In genomic region chr18:58865714-58866113, GRCh38 we compare ENCODE assay signal across 11 cellular contexts. TPM values are rescaled to one million over a fixed set of nuclear protein-coding genes. Genes with fewer than 3 reads are reported as not detected.
DNase-seq lines count a peak whose midpoint lies in the region; ATAC-seq and TF ChIP-seq lines count a peak whose summit lies in the region.
"Had no signal": no experiment of that assay in that cellular context is flagged by ENCODE, and none has a peak within 500 bp of the region (broad histone marks: within the 10 kb centered on the region; RNA-seq: fewer than 3 reads in every experiment).

No MANE protein-coding gene starts in this region.

- no peak for ATAC-seq in GM21737 (IDR thresholded peaks at IDR 0.05; ENCODE audit: unreplicated experiment)
- ATAC-seq: activated naive CD8-positive, alpha-beta T cell treated with anti-CD3 and anti-CD28 coated beads, Interleukin-2, amount 50 U/mL, for 24 hours had no signal

- H3K9ac ChIP-seq in skeletal muscle tissue (ENCODE audit: low read depth in 1 of 3, low read length in 3 of 3) = peak overlapping the region in 1 of 3 donors; percentile 51

- H3K36me3 Mint-ChIP-seq in glutamatergic neuron (ENCODE audit: unreplicated experiment) = peaks cover 24% of the 10 kb centered on the region

- H3K27me3 Mint-ChIP-seq in glutamatergic neuron (ENCODE audit: unreplicated experiment) = peaks cover 18% of the 10 kb centered on the region

- H4K20me1 ChIP-seq in DOHH2 (ENCODE audit: control insufficient read depth, insufficient read depth, low read depth, low read length) = no peaks in the 10 kb centered on the region

- peaks cover 3% of the 10 kb centered on the region for H3F3A ChIP-seq in DOHH2 (ENCODE audit: control insufficient read depth, insufficient read depth)

- no peak for TF ChIP-seq CTCF in DOHH2 (IDR thresholded peaks at IDR 0.05; ENCODE audit: low read depth, low read length, poor library complexity, severe bottlenecking)
- no peak for TF ChIP-seq CTCF in VCaP (conservative IDR thresholded peaks at IDR 0.05)
- TF ChIP-seq CTCF in glutamatergic neuron (IDR thresholded peaks at IDR 0.05; ENCODE audit: partially characterized antibody, unreplicated experiment) = no peak

- H3K27ac ChIP-seq in DOHH2 (ENCODE audit: low read depth, low read length) = no peak overlapping the region
- H3K27ac ChIP-seq in VCaP = peak overlapping the region; percentile 36; the same call in 1 of the 2 replicates
- peak overlapping the region; percentile 87 for H3K27ac ChIP-seq in skeletal muscle tissue (ENCODE audit: low read depth, low read length)

- peak overlapping the region; percentile 99 for H3K27ac Mint-ChIP-seq in glutamatergic neuron (ENCODE audit: unreplicated experiment)
- H3K27ac Mint-ChIP-seq: activated naive CD8-positive, alpha-beta T cell treated with anti-CD3 and anti-CD28 coated beads, Interleukin-2, amount 50 U/mL, for 24 hours had no signal

- H3K4me1 Mint-ChIP-seq in glutamatergic neuron (ENCODE audit: low read depth, unreplicated experiment) = peaks cover 60% of the 10 kb centered on the region

- H3K4me3 ChIP-seq in DOHH2 (ENCODE audit: low read length) = peak overlapping the region; percentile 78
- H3K4me3 ChIP-seq in skeletal muscle tissue (ENCODE audit: low read length in 3 of 3) = peak overlapping the region in 1 of 3 donors; percentile 61

- H3K4me2 ChIP-seq in DOHH2 (ENCODE audit: low read length) = peak overlapping the region; percentile 77

- H3K36me3 ChIP-seq in DOHH2 (ENCODE audit: control insufficient read depth, low read length) (peaks cover 59% of the 10 kb centered on the region), skeletal muscle tissue (ENCODE audit: control insufficient read depth in 3 of 3, insufficient read depth in 3 of 3, low read length in 3 of 3) (peaks cover 18 to 20% (median 18%) of the 10 kb centered on the region in 3 donors)

- H3K79me2 ChIP-seq in DOHH2 (ENCODE audit: control insufficient read depth, low read length) = peaks cover 75% of the 10 kb centered on the region

- no peaks in the 10 kb centered on the region for H3K27me3 ChIP-seq in DOHH2 (ENCODE audit: control insufficient read depth, low read length)
- no peaks in the 10 kb centered on the region for H3K27me3 ChIP-seq in skeletal muscle tissue (ENCODE audit: control insufficient read depth in 3 of 3, insufficient read depth in 3 of 3, low read length in 3 of 3)

- peaks cover 19% of the 10 kb centered on the region for H3K9me3 Mint-ChIP-seq in glutamatergic neuron (ENCODE audit: unreplicated experiment)

- no peaks in the 10 kb centered on the region for H3K9me3 ChIP-seq in DOHH2 (ENCODE audit: control insufficient read depth, insufficient read depth, low read length)
- no peaks in the 10 kb centered on the region for H3K9me3 ChIP-seq in skeletal muscle tissue (ENCODE audit: control insufficient read depth in 3 of 3, low read length in 3 of 3)

- no peaks in the 10 kb centered on the region for H3K9me2 ChIP-seq in DOHH2 (replicated peaks; ENCODE audit: control insufficient read depth, low read length)

- H3K4me1 ChIP-seq in DOHH2 (ENCODE audit: control insufficient read depth, low read length) (peaks cover 57% of the 10 kb centered on the region), skeletal muscle tissue (ENCODE audit: control insufficient read depth in 3 of 3, insufficient read depth in 3 of 3, low read length in 3 of 3) (peaks cover 54 to 65% (median 56%) of the 10 kb centered on the region in 3 donors)

- H3K4me3 Mint-ChIP-seq in glutamatergic neuron (ENCODE audit: unreplicated experiment) = peak overlapping the region; percentile 99
- H3K4me3 Mint-ChIP-seq: activated naive CD8-positive, alpha-beta T cell treated with anti-CD3 and anti-CD28 coated beads, Interleukin-2, amount 50 U/mL, for 24 hours had no signal

- DNase-seq in glutamatergic neuron (no peak), COR-L47 (lab: John Stamatoyannopoulos, UW) (no peak), HK-2 (ENCODE audit: unreplicated experiment) (no peak)
- DNase-seq in stimulated activated naive CD4-positive, alpha-beta T cell treated with Interleukin-2 at 50 U/mL for 16 hours (lab: John Stamatoyannopoulos, UW) = no peak
- DNase-seq: activated naive CD8-positive, alpha-beta T cell treated with anti-CD3 and anti-CD28 coated beads, Interleukin-2, amount 50 U/mL, for 24 hours; DMS53; NK-92 treated with Interleukin-12 subunit alpha and Interleukin-12 subunit beta, amount 100 ng/mL, for 24 hours had no signal

RNA-seq across cellular contexts. Expression of gene ZNF532, which starts 1.0 kb away (rescaled TPM):
- total RNA-seq in glutamatergic neuron (ENCODE audit: unreplicated experiment) = 217 TPM
- 69.4 TPM for total RNA-seq in skeletal muscle tissue
